Comparison of ENCODE assay signal across 9 cellular contexts in genomic region chr9:133683494-133684460, GRCh38. TPM values are rescaled to one million over a fixed set of nuclear protein-coding genes. Genes with fewer than 3 reads are reported as not detected.
DNase-seq lines count a peak whose midpoint lies in the region; ATAC-seq, FAIRE-seq and TF ChIP-seq lines count a peak whose summit lies in the region.
"Had no signal": no experiment of that assay in that cellular context is flagged by ENCODE, and none has a peak within 500 bp of the region (broad histone marks: within the 10 kb centered on the region; RNA-seq: fewer than 3 reads in every experiment).

No MANE protein-coding gene starts in this region.

- H3K27me3 ChIP-seq in GM23248 (replicated peaks; ENCODE audit: insufficient read depth) (peaks cover 6% of the 10 kb centered on the region; the same call in 1 of the 2 replicates), cardiac muscle cell (no peaks in the 10 kb centered on the region)

- no peak for TF ChIP-seq POLR2A in GM12891 (IDR thresholded peaks at IDR 0.05; ENCODE audit: low read depth, low read length)

- H2AFZ ChIP-seq in GM23248 = 0 out of 2 replicates have a peak overlapping the region, but pooled peaks have one; percentile 39

- no peaks in the 10 kb centered on the region for H3K9me2 ChIP-seq in GM23248 (ENCODE audit: insufficient read depth)

- H3K9me3 ChIP-seq in GM23248 (ENCODE audit: low read depth) (no peaks in the 10 kb centered on the region), cardiac muscle cell (ENCODE audit: low read depth) (no peaks in the 10 kb centered on the region)

- no peak for FAIRE-seq in GM12891 (lab: Jason Lieb, UNC)
- FAIRE-seq: bronchial epithelial cell had no signal

- peak; percentile 13 for TF ChIP-seq CTCF in cardiac muscle cell (IDR thresholded peaks at IDR 0.05; ENCODE audit: low read depth, low read length)

- H3K4me3 ChIP-seq in GM23248 (no peak overlapping the region), cardiac muscle cell (no peak overlapping the region)

- no peaks in the 10 kb centered on the region for H3K79me2 ChIP-seq in GM23248 (ENCODE audit: insufficient read depth)

- no peak overlapping the region for H3K9ac ChIP-seq in GM23248

- ATAC-seq in GM18511 (IDR thresholded peaks at IDR 0.05; ENCODE audit: unreplicated experiment) (no peak), GM18909 (IDR thresholded peaks at IDR 0.05; ENCODE audit: poor library complexity, unreplicated experiment) (no peak)

- H3K36me3 ChIP-seq in GM23248 (ENCODE audit: low read depth) (no peaks in the 10 kb centered on the region), cardiac muscle cell (no peaks in the 10 kb centered on the region)

- no peak overlapping the region for H3K4me2 ChIP-seq in GM23248 (ENCODE audit: unreplicated experiment)

- no peaks in the 10 kb centered on the region for H4K20me1 ChIP-seq in GM23248 (ENCODE audit: insufficient read depth)

- no peaks in the 10 kb centered on the region for H3K4me1 ChIP-seq in GM23248 (ENCODE audit: insufficient read depth)
- H3K4me1 ChIP-seq in cardiac muscle cell (ENCODE audit: low read depth) = peaks cover 19% of the 10 kb centered on the region

- in situ Hi-C loops in GM23248 (cut with MboI) = no loop called here

- no peak overlapping the region for H3K27ac ChIP-seq in GM23248
- H3K27ac ChIP-seq in cardiac muscle cell = no peak overlapping the region

- DNase-seq in GM23248 (peak; percentile 26), activated T-helper 1 cell treated with Interleukin-2 at 50 U/mL for 16 hours (ENCODE audit: low read depth) (peak; percentile 69), cardiac muscle cell (ENCODE audit: low read depth in 1 of 2, low spot score in 1 of 2) (peak; percentile 42 to 66), EL (no peak), GM12891 (ENCODE audit: insufficient read length, low spot score) (no peak)
- DNase-seq in stimulated activated CD4-positive, alpha-beta T cell treated with anti-CD3 and anti-CD28 coated beads, Interleukin-4, amount 100 ng/mL, for 1 hour = peak; percentile 50

- 14 to 18% methylated on average over 33 of the region's 33 CpGs for WGBS in GM23248 (ENCODE audit: low coverage in 1 of 2, low lambda C conversion rate in 2 of 2, missing lambda C conversion rate in 2 of 2), 2 experiments

- no peaks in the 10 kb centered on the region for H3F3A ChIP-seq in GM23248 (ENCODE audit: insufficient read depth)

TF ChIP-seq in GM12891, 5 proteins besides CTCF, POLR2A, EP300 and RAD21:
- TF ChIP-seq POU2F2 (IDR thresholded peaks at IDR 0.05; ENCODE audit: low read depth, low read length) = no peak
- TF ChIP-seq POLR2AphosphoS5 (IDR thresholded peaks at IDR 0.05; ENCODE audit: low read depth, low read length) = no peak
- TF ChIP-seq SPI1 (IDR thresholded peaks at IDR 0.05; ENCODE audit: low read depth, low read length) = no peak
- TF ChIP-seq PAX5 (IDR thresholded peaks at IDR 0.05; ENCODE audit: insufficient read depth, low read length, severe bottlenecking) = no peak
- no peak for TF ChIP-seq TAF1 (IDR thresholded peaks at IDR 0.05; ENCODE audit: low read depth, low read length)

RNA-seq across cellular contexts. Expression of gene DBH, which starts 47.6 kb away (rescaled TPM):
- not detected in 2 replicates for total RNA-seq in GM23248 (2014; rRNA removed; shearing (Covaris generic))
- not detected in 2 replicates for polyA plus RNA-seq in GM23248 (2016; fragmentation: Nextera tagmentation; extraction: Ambion mirVana)
- total RNA-seq in cardiac muscle cell = not detected in 2 replicates
- polyA plus RNA-seq in cardiac muscle cell = 0.04 and 0.07 TPM in 2 replicates
- polyA plus RNA-seq in GM12891 (2012; ENCODE audit: low read depth, missing spikeins) = 0.05 TPM
- total RNA-seq: bronchial epithelial cell had no signal

RNA-seq across cellular contexts. Expression of gene SARDH, which starts 54.4 kb away (rescaled TPM):
- 0.89 and 2.4 TPM in 2 replicates for total RNA-seq in GM23248 (2014; rRNA removed; shearing (Covaris generic))
- polyA plus RNA-seq in GM23248 (2016; fragmentation: Nextera tagmentation; extraction: Ambion mirVana) (0.16 and 0.30 TPM in 2 replicates), cardiac muscle cell (6.0 and 8.5 TPM in 2 replicates)
- total RNA-seq in cardiac muscle cell = 10.8 and 16.9 TPM in 2 replicates
- 0.24 TPM for polyA plus RNA-seq in GM12891 (2012; ENCODE audit: low read depth, missing spikeins)

Comparison
In these comparisons a context has a peak if more than half of its experiments do, and no peak if none do; other contexts are left out.
1. DNase-seq: peak in GM23248 (single experiment), activated T-helper 1 cell treated with Interleukin-2 at 50 U/mL for 16 hours (single experiment), cardiac muscle cell (2 of 2) and stimulated activated CD4-positive, alpha-beta T cell treated with anti-CD3 and anti-CD28 coated beads, Interleukin-4, amount 100 ng/mL, for 1 hour (single experiment); none in EL (single experiment) and GM12891 (single experiment).